In the genomic region with DNA sequence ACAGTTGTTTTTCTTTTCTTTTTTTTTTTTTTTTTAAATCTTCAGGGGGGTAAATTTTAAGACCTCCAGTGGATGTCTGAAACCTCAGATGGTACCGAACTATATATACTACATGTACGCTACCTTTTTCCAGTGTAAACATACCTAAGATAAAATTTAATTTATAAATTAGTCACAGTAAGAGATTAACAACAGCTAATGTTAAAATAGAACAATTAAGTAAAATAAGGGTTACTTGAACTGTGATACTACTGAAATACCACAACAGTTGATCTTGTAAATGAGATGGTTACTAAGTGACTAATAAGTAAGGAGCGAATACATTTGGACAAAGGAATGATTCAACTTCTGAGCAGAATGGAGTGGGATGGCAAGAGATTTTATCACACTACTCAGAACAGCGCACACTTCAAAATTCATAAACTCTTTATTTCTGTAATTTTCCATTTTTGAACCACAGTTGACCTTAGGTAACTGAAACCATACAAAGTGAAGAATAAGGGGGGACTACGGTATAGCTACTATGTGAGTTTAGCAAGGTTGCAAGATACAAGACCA, we compare ENCODE assay signal across 1 cellular context.
A peak's percentile ranks its signal among the peaks of the same experiment; 100 is the strongest.
TF ChIP-seq lines count a peak whose summit lies in the region.

No MANE protein-coding gene starts in this region.

TF ChIP-seq in SK-N-SH, 30 proteins besides CTCF, POLR2A, EP300 and RAD21 (continued from another document):
- TF ChIP-seq REST (IDR thresholded peaks at IDR 0.05; ENCODE audit: low read depth, low read length) (no peak), NRF1 (IDR thresholded peaks at IDR 0.05; ENCODE audit: low read depth, low read length) (no peak), GATA2 (CRISPR knock-in tag; IDR thresholded peaks at IDR 0.05) (no peak), GABPA (IDR thresholded peaks at IDR 0.05; ENCODE audit: low read depth) (no peak), ZBTB33 (IDR thresholded peaks at IDR 0.05; ENCODE audit: borderline replicate concordance, low read depth) (no peak), JUND (IDR thresholded peaks at IDR 0.05) (peak; percentile 91), RXRA (IDR thresholded peaks at IDR 0.05; ENCODE audit: borderline replicate concordance, low read depth) (peak; percentile 97), RCOR1 (IDR thresholded peaks at IDR 0.05; ENCODE audit: low read length) (no peak), TEAD4 (IDR thresholded peaks at IDR 0.05; ENCODE audit: borderline replicate concordance, insufficient read depth) (peak; percentile 69; the same call in 1 of the 2 replicates), POLR2AphosphoS5 (IDR thresholded peaks at IDR 0.05; ENCODE audit: low read depth, low read length) (peak; percentile 25; the same call in 1 of the 2 replicates), SMC3 (IDR thresholded peaks at IDR 0.05; ENCODE audit: low read depth, low read length) (no peak), YY1 (IDR thresholded peaks at IDR 0.05; ENCODE audit: low read depth) (no peak), TCF12 (IDR thresholded peaks at IDR 0.05) (peak; percentile 90), RFX5 (IDR thresholded peaks at IDR 0.05; ENCODE audit: low read length) (no peak), CHD2 (IDR thresholded peaks at IDR 0.05; ENCODE audit: low read length, partially characterized antibody) (no peak), ELF1 (IDR thresholded peaks at IDR 0.05) (no peak), TAF1 (IDR thresholded peaks at IDR 0.05; ENCODE audit: borderline replicate concordance, low read depth, low read length) (peak; percentile 33; the same call in 1 of the 2 replicates), FOSL2 (IDR thresholded peaks at IDR 0.05; ENCODE audit: borderline replicate concordance, low read depth) (peak; percentile 93), MEF2A (IDR thresholded peaks at IDR 0.05; ENCODE audit: borderline replicate concordance, low read depth) (no peak; the same call in 1 of the 2 replicates)
- TF ChIP-seq, protein P1, sequence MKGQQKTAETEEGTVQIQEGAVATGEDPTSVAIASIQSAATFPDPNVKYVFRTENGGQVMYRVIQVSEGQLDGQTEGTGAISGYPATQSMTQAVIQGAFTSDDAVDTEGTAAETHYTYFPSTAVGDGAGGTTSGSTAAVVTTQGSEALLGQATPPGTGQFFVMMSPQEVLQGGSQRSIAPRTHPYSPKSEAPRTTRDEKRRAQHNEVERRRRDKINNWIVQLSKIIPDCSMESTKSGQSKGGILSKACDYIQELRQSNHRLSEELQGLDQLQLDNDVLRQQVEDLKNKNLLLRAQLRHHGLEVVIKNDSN (IDR thresholded peaks at IDR 0.05; ENCODE audit: borderline replicate concordance, low read depth): no peak
- TF ChIP-seq, protein P2, sequence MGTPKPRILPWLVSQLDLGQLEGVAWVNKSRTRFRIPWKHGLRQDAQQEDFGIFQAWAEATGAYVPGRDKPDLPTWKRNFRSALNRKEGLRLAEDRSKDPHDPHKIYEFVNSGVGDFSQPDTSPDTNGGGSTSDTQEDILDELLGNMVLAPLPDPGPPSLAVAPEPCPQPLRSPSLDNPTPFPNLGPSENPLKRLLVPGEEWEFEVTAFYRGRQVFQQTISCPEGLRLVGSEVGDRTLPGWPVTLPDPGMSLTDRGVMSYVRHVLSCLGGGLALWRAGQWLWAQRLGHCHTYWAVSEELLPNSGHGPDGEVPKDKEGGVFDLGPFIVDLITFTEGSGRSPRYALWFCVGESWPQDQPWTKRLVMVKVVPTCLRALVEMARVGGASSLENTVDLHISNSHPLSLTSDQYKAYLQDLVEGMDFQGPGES (IDR thresholded peaks at IDR 0.05; ENCODE audit: low read depth, low read length): no peak
- TF ChIP-seq, protein P3, sequence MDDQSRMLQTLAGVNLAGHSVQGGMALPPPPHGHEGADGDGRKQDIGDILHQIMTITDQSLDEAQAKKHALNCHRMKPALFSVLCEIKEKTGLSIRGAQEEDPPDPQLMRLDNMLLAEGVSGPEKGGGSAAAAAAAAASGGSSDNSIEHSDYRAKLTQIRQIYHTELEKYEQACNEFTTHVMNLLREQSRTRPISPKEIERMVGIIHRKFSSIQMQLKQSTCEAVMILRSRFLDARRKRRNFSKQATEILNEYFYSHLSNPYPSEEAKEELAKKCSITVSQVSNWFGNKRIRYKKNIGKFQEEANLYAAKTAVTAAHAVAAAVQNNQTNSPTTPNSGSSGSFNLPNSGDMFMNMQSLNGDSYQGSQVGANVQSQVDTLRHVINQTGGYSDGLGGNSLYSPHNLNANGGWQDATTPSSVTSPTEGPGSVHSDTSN (IDR thresholded peaks at IDR 0.05): peak; percentile 89
